Comparison of ENCODE assay signal across 3 cellular contexts in genomic region chr22:39686776-39687525, GRCh38.
TF ChIP-seq lines count a peak whose summit lies in the region.

No MANE protein-coding gene starts in this region.

TF ChIP-seq in HepG2, 621 proteins besides CTCF, POLR2A, EP300 and RAD21 (continued from another document):
- TF ChIP-seq EZH2 (conservative IDR thresholded peaks at IDR 0.05; ENCODE audit: low read depth, low read length), result peak; percentile 91
- TF ChIP-seq ZNF430 (CRISPR knock-in tag; IDR thresholded peaks at IDR 0.05), result no peak
- TF ChIP-seq HNRNPLL (IDR thresholded peaks at IDR 0.05; ENCODE audit: low read depth, low read length, poor library complexity, severe bottlenecking), result no peak
- TF ChIP-seq HNF4A (CRISPR knock-in tag; IDR thresholded peaks at IDR 0.05), result no peak
- TF ChIP-seq, protein P1, sequence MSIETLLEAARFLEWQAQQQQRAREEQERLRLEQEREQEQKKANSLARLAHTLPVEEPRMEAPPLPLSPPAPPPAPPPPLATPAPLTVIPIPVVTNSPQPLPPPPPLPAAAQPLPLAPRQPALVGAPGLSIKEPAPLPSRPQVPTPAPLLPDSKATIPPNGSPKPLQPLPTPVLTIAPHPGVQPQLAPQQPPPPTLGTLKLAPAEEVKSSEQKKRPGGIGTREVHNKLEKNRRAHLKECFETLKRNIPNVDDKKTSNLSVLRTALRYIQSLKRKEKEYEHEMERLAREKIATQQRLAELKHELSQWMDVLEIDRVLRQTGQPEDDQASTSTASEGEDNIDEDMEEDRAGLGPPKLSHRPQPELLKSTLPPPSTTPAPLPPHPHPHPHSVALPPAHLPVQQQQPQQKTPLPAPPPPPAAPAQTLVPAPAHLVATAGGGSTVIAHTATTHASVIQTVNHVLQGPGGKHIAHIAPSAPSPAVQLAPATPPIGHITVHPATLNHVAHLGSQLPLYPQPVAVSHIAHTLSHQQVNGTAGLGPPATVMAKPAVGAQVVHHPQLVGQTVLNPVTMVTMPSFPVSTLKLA (IDR thresholded peaks at IDR 0.05), result peak; percentile 93
- no peak for TF ChIP-seq MIXL1 (CRISPR knock-in tag; IDR thresholded peaks at IDR 0.05)
- no peak for TF ChIP-seq REXO4 (CRISPR knock-in tag; IDR thresholded peaks at IDR 0.05; ENCODE audit: borderline replicate concordance)
- TF ChIP-seq SMAD1 (CRISPR knock-in tag; IDR thresholded peaks at IDR 0.05; ENCODE audit: borderline replicate concordance, low read depth), result no peak
- TF ChIP-seq ZEB1 (IDR thresholded peaks at IDR 0.05; ENCODE audit: insufficient replicate concordance, low read depth), result no peak
- no peak for TF ChIP-seq NCOR1 (IDR thresholded peaks at IDR 0.05; ENCODE audit: borderline replicate concordance, low read length)
- TF ChIP-seq ZNF747 (CRISPR knock-in tag; IDR thresholded peaks at IDR 0.05; ENCODE audit: borderline replicate concordance), result no peak
TF ChIP-seq in HepG2: peak in this region for 2.

TF ChIP-seq in K562, 482 proteins besides CTCF, POLR2A, EP300 and RAD21:
- TF ChIP-seq, protein P1 (conservative IDR thresholded peaks at IDR 0.05), result peak in 1 of 2 experiments; percentile 63; a peak in 1 of 4 replicates
- TF ChIP-seq L3MBTL2 (IDR thresholded peaks at IDR 0.05), result 0 out of 2 replicates have a peak, but pooled peaks have one; percentile 12
- TF ChIP-seq SETDB1 (IDR thresholded peaks at IDR 0.05; ENCODE audit: low read length), result no peak

TF ChIP-seq in WTC11, 78 proteins besides CTCF, POLR2A, EP300 and RAD21 (continued from another document):
- TF ChIP-seq, protein P2, sequence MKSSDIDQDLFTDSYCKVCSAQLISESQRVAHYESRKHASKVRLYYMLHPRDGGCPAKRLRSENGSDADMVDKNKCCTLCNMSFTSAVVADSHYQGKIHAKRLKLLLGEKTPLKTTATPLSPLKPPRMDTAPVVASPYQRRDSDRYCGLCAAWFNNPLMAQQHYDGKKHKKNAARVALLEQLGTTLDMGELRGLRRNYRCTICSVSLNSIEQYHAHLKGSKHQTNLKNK (CRISPR knock-in tag; IDR thresholded peaks at IDR 0.05), result no peak
- TF ChIP-seq ZNF219 (CRISPR knock-in tag; IDR thresholded peaks at IDR 0.05; ENCODE audit: borderline replicate concordance), result no peak
- no peak for TF ChIP-seq TP53 (CRISPR knock-in tag; IDR thresholded peaks at IDR 0.05)
- no peak for TF ChIP-seq ETV6 (CRISPR knock-in tag; IDR thresholded peaks at IDR 0.05)
- no peak for TF ChIP-seq E2F1 (CRISPR knock-in tag; IDR thresholded peaks at IDR 0.05)
- no peak for TF ChIP-seq OVOL2 (CRISPR knock-in tag; IDR thresholded peaks at IDR 0.05; ENCODE audit: borderline replicate concordance)
- no peak for TF ChIP-seq ZNF671 (CRISPR knock-in tag; IDR thresholded peaks at IDR 0.05)
- no peak for TF ChIP-seq ZNF423 (CRISPR knock-in tag; IDR thresholded peaks at IDR 0.05)
- no peak for TF ChIP-seq MAX (CRISPR knock-in tag; IDR thresholded peaks at IDR 0.05)
- TF ChIP-seq, protein P3, sequence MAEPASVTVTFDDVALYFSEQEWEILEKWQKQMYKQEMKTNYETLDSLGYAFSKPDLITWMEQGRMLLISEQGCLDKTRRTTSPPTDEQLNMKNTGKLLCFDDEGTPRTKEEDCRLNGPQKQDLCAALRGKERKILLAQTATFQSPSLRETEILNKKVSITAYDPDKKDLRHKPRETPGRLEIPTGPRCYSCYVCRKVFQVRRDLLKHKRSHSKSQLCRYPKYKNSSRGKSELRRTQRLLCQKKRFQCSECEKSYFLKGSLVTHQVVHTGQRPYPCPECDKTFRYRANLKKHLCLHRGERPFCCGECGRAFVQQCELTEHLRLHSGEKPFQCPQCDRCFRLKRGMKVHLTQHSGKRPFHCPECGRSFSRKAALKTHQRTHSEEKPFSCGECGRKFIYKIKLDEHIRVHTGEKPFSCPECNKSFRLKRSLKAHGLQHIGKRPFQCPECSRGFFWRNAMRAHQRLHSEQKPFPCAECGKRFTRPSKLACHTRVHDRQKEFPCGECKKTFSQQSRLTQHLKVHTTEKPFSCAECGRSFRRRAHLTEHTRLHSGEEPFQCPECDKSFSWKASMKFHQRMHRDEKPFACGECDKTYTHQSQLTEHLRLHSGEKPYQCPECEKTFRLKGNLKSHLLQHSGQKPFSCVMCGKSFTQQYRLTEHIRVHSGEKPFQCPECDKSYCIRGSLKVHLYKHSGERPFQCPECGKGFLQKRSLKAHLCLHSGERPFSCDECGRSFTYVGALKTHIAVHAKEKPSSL (CRISPR knock-in tag; conservative IDR thresholded peaks at IDR 0.05), result no peak
- TF ChIP-seq ZNF396 (CRISPR knock-in tag; IDR thresholded peaks at IDR 0.05; ENCODE audit: borderline replicate concordance), result no peak
TF ChIP-seq in WTC11: peak in this region for 0.
